ENCODE assay signal across 1 cellular context in genomic region chr9:121743441-121744001, GRCh38.
A peak's percentile ranks its signal among the peaks of the same experiment; 100 is the strongest.
TF ChIP-seq lines count a peak whose summit lies in the region.

No MANE protein-coding gene starts in this region.

TF ChIP-seq in HepG2, 621 proteins besides CTCF, POLR2A, EP300 and RAD21 (continued from another document):
- TF ChIP-seq ZBTB39 (CRISPR knock-in tag; IDR thresholded peaks at IDR 0.05) (no peak), ZNF800 (CRISPR knock-in tag; IDR thresholded peaks at IDR 0.05) (0 out of 2 replicates have a peak, but pooled peaks have one; percentile 61), DMTF1 (CRISPR knock-in tag; IDR thresholded peaks at IDR 0.05) (no peak), PHF21A (CRISPR knock-in tag; IDR thresholded peaks at IDR 0.05) (peak; percentile 57; the same call in 1 of the 2 replicates)
